Comparison of ENCODE assay signal across 1 cellular context in genomic region chr13:68176486-68176885, GRCh38.
TF ChIP-seq lines count a peak whose summit lies in the region.

No MANE protein-coding gene starts in this region.

TF ChIP-seq in HepG2, 621 proteins besides CTCF, POLR2A, EP300 and RAD21:
- no peak for TF ChIP-seq SMAD1 (CRISPR knock-in tag; IDR thresholded peaks at IDR 0.05; ENCODE audit: borderline replicate concordance, low read depth)
- TF ChIP-seq ZNF549 (CRISPR knock-in tag; IDR thresholded peaks at IDR 0.05), result no peak
- TF ChIP-seq AGO1 (IDR thresholded peaks at IDR 0.05; ENCODE audit: low read depth, low read length, poor library complexity, severe bottlenecking), result no peak
- no peak for TF ChIP-seq YEATS4 (CRISPR knock-in tag; IDR thresholded peaks at IDR 0.05; ENCODE audit: borderline replicate concordance)
- no peak for TF ChIP-seq ZFP62 (CRISPR knock-in tag; IDR thresholded peaks at IDR 0.05)
- no peak for TF ChIP-seq STAG1 (CRISPR knock-in tag; IDR thresholded peaks at IDR 0.05)
- no peak for TF ChIP-seq TOE1 (CRISPR knock-in tag; IDR thresholded peaks at IDR 0.05)
- no peak for TF ChIP-seq ELF3 (CRISPR knock-in tag; IDR thresholded peaks at IDR 0.05)
- TF ChIP-seq PHF20 (CRISPR knock-in tag; IDR thresholded peaks at IDR 0.05), result no peak
- TF ChIP-seq ZNF703 (CRISPR knock-in tag; IDR thresholded peaks at IDR 0.05; ENCODE audit: borderline replicate concordance), result no peak
